ENCODE assay signal across 2 cellular contexts in genomic region chr12:49014547-49014946, GRCh38.
TF ChIP-seq lines count a peak whose summit lies in the region.

No MANE protein-coding gene starts in this region.

TF ChIP-seq in HepG2, 621 proteins besides CTCF, POLR2A, EP300 and RAD21:
- TF ChIP-seq NFATC3 (CRISPR knock-in tag; IDR thresholded peaks at IDR 0.05) (no peak), ZNF24 (IDR thresholded peaks at IDR 0.05) (no peak), ZNF550 (CRISPR knock-in tag; IDR thresholded peaks at IDR 0.05; ENCODE audit: borderline replicate concordance) (no peak), GATAD1 (CRISPR knock-in tag; IDR thresholded peaks at IDR 0.05) (no peak), THYN1 (CRISPR knock-in tag; IDR thresholded peaks at IDR 0.05; ENCODE audit: borderline replicate concordance, low read depth) (no peak), ZEB1 (IDR thresholded peaks at IDR 0.05; ENCODE audit: insufficient replicate concordance, low read depth) (no peak), ZFP36L1 (CRISPR knock-in tag; IDR thresholded peaks at IDR 0.05) (no peak), ZMYM3 (CRISPR knock-in tag; IDR thresholded peaks at IDR 0.05) (no peak), HMGA1 (CRISPR knock-in tag; conservative IDR thresholded peaks at IDR 0.05) (no peak), ZNF564 (CRISPR knock-in tag; IDR thresholded peaks at IDR 0.05) (no peak)
- TF ChIP-seq, protein P1, sequence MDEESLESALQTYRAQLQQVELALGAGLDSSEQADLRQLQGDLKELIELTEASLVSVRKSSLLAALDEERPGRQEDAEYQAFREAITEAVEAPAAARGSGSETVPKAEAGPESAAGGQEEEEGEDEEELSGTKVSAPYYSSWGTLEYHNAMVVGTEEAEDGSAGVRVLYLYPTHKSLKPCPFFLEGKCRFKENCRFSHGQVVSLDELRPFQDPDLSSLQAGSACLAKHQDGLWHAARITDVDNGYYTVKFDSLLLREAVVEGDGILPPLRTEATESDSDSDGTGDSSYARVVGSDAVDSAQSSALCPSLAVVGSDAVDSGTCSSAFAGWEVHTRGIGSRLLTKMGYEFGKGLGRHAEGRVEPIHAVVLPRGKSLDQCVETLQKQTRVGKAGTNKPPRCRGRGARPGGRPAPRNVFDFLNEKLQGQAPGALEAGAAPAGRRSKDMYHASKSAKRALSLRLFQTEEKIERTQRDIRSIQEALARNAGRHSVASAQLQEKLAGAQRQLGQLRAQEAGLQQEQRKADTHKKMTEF (CRISPR knock-in tag; IDR thresholded peaks at IDR 0.05): no peak
- TF ChIP-seq, protein P2, sequence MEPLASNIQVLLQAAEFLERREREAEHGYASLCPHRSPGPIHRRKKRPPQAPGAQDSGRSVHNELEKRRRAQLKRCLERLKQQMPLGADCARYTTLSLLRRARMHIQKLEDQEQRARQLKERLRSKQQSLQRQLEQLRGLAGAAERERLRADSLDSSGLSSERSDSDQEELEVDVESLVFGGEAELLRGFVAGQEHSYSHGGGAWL (CRISPR knock-in tag; IDR thresholded peaks at IDR 0.05): no peak
- TF ChIP-seq, protein P3, sequence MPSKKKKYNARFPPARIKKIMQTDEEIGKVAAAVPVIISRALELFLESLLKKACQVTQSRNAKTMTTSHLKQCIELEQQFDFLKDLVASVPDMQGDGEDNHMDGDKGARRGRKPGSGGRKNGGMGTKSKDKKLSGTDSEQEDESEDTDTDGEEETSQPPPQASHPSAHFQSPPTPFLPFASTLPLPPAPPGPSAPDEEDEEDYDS (CRISPR knock-in tag; IDR thresholded peaks at IDR 0.05): no peak

TF ChIP-seq in HEK293T, 16 proteins besides CTCF, POLR2A, EP300 and RAD21:
- TF ChIP-seq FOXA1 (IDR thresholded peaks at IDR 0.05) (no peak), TARDBP (IDR thresholded peaks at IDR 0.05) (no peak), ARNT (IDR thresholded peaks at IDR 0.05) (no peak), L3MBTL2 (conservative IDR thresholded peaks at IDR 0.05) (no peak), LEF1 (IDR thresholded peaks at IDR 0.05; ENCODE audit: borderline replicate concordance) (no peak), FOXK2 (IDR thresholded peaks at IDR 0.05) (no peak), SP1 (IDR thresholded peaks at IDR 0.05) (no peak), PKNOX1 (IDR thresholded peaks at IDR 0.05) (no peak), FOXM1 (IDR thresholded peaks at IDR 0.05; ENCODE audit: borderline replicate concordance) (no peak), NFRKB (IDR thresholded peaks at IDR 0.05) (no peak), ELF4 (IDR thresholded peaks at IDR 0.05) (no peak), ZNF384 (IDR thresholded peaks at IDR 0.05) (no peak), SUZ12 (IDR thresholded peaks at IDR 0.05) (no peak), BHLHE40 (IDR thresholded peaks at IDR 0.05; ENCODE audit: borderline replicate concordance) (no peak), CTBP1 (IDR thresholded peaks at IDR 0.05; ENCODE audit: borderline replicate concordance) (no peak), HDGF (IDR thresholded peaks at IDR 0.05; ENCODE audit: borderline replicate concordance) (no peak)
